2 cellular contexts compared by ENCODE assay signal in the genomic region with DNA sequence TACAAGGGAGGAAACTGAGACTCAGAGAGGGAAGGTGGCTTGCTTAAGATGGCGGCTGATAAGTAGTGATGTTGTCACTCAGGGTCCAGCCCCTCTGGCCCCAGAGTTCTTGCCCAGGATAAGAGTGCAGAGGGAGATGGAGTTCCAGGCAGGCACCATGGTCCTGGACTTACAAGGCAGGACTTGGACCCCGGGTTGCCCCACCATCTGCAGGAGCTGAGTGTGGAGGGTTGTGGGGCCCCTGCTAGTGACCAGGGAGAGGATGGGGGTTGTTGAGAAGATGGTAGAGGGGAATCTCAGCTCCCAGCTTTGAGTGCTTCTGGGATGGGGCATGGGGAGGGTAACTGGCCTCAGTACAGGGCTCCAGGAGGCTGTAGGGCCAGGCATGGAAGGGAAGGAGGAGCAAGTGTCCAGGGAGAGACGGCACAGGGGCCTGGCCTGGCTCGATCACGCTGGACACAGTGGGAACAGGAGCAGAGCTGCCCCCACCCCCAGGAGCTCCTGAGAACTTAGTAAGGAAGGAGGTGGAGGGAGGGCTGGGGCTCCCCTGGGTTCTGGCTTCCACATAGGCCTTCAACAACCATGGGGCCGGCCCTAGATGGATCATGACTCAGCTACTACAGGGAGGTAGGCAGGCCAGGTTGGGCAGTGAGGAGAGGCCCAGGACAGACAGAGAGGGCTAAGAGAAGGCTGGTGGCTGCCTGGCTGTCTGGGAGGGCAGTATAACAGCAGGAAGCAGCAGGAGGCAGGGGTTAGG.
TF ChIP-seq lines count a peak whose summit lies in the region.

No MANE protein-coding gene starts in this region.

TF ChIP-seq in HEK293, 187 proteins besides CTCF, POLR2A, EP300 and RAD21 (continued from another document):
- TF ChIP-seq GLIS1 (tag by site-specific recombination; IDR thresholded peaks at IDR 0.05) = peak; percentile 78

TF ChIP-seq in HepG2, 621 proteins besides CTCF, POLR2A, EP300 and RAD21 (continues in another document):
- TF ChIP-seq, protein P1, sequence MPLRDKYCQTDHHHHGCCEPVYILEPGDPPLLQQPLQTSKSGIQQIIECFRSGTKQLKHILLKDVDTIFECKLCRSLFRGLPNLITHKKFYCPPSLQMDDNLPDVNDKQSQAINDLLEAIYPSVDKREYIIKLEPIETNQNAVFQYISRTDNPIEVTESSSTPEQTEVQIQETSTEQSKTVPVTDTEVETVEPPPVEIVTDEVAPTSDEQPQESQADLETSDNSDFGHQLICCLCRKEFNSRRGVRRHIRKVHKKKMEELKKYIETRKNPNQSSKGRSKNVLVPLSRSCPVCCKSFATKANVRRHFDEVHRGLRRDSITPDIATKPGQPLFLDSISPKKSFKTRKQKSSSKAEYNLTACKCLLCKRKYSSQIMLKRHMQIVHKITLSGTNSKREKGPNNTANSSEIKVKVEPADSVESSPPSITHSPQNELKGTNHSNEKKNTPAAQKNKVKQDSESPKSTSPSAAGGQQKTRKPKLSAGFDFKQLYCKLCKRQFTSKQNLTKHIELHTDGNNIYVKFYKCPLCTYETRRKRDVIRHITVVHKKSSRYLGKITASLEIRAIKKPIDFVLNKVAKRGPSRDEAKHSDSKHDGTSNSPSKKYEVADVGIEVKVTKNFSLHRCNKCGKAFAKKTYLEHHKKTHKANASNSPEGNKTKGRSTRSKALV (CRISPR knock-in tag; IDR thresholded peaks at IDR 0.05) = no peak
- no peak for TF ChIP-seq KLF6 (CRISPR knock-in tag; IDR thresholded peaks at IDR 0.05)
- TF ChIP-seq HNF4A (CRISPR knock-in tag; IDR thresholded peaks at IDR 0.05) = no peak
- no peak for TF ChIP-seq PTBP1 (IDR thresholded peaks at IDR 0.05; ENCODE audit: low read depth, low read length, poor library complexity, severe bottlenecking)
- TF ChIP-seq ZNF24 (IDR thresholded peaks at IDR 0.05) = no peak
- TF ChIP-seq, protein P2, sequence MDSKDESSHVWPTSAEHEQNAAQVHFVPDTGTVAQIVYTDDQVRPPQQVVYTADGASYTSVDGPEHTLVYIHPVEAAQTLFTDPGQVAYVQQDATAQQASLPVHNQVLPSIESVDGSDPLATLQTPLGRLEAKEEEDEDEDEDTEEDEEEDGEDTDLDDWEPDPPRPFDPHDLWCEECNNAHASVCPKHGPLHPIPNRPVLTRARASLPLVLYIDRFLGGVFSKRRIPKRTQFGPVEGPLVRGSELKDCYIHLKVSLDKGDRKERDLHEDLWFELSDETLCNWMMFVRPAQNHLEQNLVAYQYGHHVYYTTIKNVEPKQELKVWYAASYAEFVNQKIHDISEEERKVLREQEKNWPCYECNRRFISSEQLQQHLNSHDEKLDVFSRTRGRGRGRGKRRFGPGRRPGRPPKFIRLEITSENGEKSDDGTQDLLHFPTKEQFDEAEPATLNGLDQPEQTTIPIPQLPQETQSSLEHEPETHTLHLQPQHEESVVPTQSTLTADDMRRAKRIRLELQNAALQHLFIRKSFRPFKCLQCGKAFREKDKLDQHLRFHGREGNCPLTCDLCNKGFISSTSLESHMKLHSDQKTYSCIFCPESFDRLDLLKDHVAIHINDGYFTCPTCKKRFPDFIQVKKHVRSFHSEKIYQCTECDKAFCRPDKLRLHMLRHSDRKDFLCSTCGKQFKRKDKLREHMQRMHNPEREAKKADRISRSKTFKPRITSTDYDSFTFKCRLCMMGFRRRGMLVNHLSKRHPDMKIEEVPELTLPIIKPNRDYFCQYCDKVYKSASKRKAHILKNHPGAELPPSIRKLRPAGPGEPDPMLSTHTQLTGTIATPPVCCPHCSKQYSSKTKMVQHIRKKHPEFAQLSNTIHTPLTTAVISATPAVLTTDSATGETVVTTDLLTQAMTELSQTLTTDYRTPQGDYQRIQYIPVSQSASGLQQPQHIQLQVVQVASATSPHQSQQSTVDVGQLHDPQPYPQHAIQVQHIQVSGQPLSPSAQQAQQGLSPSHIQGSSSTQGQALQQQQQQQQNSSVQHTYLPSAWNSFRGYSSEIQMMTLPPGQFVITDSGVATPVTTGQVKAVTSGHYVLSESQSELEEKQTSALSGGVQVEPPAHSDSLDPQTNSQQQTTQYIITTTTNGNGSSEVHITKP (CRISPR knock-in tag; IDR thresholded peaks at IDR 0.05; ENCODE audit: low read depth) = no peak
- no peak for TF ChIP-seq SALL1 (CRISPR knock-in tag; IDR thresholded peaks at IDR 0.05)
- TF ChIP-seq DNMT3B (CRISPR knock-in tag; conservative IDR thresholded peaks at IDR 0.05) = no peak
- no peak for TF ChIP-seq ZNF614 (CRISPR knock-in tag; IDR thresholded peaks at IDR 0.05; ENCODE audit: borderline replicate concordance)
- TF ChIP-seq, protein P3, sequence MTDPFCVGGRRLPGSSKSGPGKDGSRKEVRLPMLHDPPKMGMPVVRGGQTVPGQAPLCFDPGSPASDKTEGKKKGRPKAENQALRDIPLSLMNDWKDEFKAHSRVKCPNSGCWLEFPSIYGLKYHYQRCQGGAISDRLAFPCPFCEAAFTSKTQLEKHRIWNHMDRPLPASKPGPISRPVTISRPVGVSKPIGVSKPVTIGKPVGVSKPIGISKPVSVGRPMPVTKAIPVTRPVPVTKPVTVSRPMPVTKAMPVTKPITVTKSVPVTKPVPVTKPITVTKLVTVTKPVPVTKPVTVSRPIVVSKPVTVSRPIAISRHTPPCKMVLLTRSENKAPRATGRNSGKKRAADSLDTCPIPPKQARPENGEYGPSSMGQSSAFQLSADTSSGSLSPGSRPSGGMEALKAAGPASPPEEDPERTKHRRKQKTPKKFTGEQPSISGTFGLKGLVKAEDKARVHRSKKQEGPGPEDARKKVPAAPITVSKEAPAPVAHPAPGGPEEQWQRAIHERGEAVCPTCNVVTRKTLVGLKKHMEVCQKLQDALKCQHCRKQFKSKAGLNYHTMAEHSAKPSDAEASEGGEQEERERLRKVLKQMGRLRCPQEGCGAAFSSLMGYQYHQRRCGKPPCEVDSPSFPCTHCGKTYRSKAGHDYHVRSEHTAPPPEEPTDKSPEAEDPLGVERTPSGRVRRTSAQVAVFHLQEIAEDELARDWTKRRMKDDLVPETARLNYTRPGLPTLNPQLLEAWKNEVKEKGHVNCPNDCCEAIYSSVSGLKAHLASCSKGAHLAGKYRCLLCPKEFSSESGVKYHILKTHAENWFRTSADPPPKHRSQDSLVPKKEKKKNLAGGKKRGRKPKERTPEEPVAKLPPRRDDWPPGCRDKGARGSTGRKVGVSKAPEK (CRISPR knock-in tag; IDR thresholded peaks at IDR 0.05; ENCODE audit: borderline replicate concordance) = no peak
- no peak for TF ChIP-seq ZNF501 (CRISPR knock-in tag; IDR thresholded peaks at IDR 0.05)
- peak; percentile 58; the same call in 1 of the 2 replicates for TF ChIP-seq NFE2L2 (IDR thresholded peaks at IDR 0.05; ENCODE audit: low read length)
- no peak for TF ChIP-seq RFXANK (CRISPR knock-in tag; IDR thresholded peaks at IDR 0.05)
- TF ChIP-seq, protein P4, sequence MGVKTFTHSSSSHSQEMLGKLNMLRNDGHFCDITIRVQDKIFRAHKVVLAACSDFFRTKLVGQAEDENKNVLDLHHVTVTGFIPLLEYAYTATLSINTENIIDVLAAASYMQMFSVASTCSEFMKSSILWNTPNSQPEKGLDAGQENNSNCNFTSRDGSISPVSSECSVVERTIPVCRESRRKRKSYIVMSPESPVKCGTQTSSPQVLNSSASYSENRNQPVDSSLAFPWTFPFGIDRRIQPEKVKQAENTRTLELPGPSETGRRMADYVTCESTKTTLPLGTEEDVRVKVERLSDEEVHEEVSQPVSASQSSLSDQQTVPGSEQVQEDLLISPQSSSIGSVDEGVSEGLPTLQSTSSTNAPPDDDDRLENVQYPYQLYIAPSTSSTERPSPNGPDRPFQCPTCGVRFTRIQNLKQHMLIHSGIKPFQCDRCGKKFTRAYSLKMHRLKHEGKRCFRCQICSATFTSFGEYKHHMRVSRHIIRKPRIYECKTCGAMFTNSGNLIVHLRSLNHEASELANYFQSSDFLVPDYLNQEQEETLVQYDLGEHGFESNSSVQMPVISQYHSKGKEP (CRISPR knock-in tag; IDR thresholded peaks at IDR 0.05) = no peak
- no peak for TF ChIP-seq ZNF180 (CRISPR knock-in tag; IDR thresholded peaks at IDR 0.05; ENCODE audit: borderline replicate concordance, low read depth)
- TF ChIP-seq, protein P5, sequence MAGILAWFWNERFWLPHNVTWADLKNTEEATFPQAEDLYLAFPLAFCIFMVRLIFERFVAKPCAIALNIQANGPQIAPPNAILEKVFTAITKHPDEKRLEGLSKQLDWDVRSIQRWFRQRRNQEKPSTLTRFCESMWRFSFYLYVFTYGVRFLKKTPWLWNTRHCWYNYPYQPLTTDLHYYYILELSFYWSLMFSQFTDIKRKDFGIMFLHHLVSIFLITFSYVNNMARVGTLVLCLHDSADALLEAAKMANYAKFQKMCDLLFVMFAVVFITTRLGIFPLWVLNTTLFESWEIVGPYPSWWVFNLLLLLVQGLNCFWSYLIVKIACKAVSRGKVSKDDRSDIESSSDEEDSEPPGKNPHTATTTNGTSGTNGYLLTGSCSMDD (CRISPR knock-in tag; IDR thresholded peaks at IDR 0.05) = no peak
- TF ChIP-seq TBX2 (CRISPR knock-in tag; IDR thresholded peaks at IDR 0.05; ENCODE audit: borderline replicate concordance) = peak; percentile 26; the same call in 1 of the 2 replicates
- TF ChIP-seq ZFX (CRISPR knock-in tag; IDR thresholded peaks at IDR 0.05; ENCODE audit: low read depth) = peak; percentile 30; the same call in 1 of the 2 replicates
- TF ChIP-seq SIX1 (CRISPR knock-in tag; IDR thresholded peaks at IDR 0.05; ENCODE audit: borderline replicate concordance) = no peak
- TF ChIP-seq, protein P6, sequence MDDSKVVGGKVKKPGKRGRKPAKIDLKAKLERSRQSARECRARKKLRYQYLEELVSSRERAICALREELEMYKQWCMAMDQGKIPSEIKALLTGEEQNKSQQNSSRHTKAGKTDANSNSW (CRISPR knock-in tag; IDR thresholded peaks at IDR 0.05; ENCODE audit: borderline replicate concordance) = no peak
- no peak for TF ChIP-seq CBX2 (IDR thresholded peaks at IDR 0.05; ENCODE audit: low read depth, low read length)
- TF ChIP-seq CBX2 (CRISPR knock-in tag; IDR thresholded peaks at IDR 0.05; ENCODE audit: low read depth) = no peak
- TF ChIP-seq SP2 (CRISPR knock-in tag; IDR thresholded peaks at IDR 0.05) = no peak
- TF ChIP-seq, protein P7, sequence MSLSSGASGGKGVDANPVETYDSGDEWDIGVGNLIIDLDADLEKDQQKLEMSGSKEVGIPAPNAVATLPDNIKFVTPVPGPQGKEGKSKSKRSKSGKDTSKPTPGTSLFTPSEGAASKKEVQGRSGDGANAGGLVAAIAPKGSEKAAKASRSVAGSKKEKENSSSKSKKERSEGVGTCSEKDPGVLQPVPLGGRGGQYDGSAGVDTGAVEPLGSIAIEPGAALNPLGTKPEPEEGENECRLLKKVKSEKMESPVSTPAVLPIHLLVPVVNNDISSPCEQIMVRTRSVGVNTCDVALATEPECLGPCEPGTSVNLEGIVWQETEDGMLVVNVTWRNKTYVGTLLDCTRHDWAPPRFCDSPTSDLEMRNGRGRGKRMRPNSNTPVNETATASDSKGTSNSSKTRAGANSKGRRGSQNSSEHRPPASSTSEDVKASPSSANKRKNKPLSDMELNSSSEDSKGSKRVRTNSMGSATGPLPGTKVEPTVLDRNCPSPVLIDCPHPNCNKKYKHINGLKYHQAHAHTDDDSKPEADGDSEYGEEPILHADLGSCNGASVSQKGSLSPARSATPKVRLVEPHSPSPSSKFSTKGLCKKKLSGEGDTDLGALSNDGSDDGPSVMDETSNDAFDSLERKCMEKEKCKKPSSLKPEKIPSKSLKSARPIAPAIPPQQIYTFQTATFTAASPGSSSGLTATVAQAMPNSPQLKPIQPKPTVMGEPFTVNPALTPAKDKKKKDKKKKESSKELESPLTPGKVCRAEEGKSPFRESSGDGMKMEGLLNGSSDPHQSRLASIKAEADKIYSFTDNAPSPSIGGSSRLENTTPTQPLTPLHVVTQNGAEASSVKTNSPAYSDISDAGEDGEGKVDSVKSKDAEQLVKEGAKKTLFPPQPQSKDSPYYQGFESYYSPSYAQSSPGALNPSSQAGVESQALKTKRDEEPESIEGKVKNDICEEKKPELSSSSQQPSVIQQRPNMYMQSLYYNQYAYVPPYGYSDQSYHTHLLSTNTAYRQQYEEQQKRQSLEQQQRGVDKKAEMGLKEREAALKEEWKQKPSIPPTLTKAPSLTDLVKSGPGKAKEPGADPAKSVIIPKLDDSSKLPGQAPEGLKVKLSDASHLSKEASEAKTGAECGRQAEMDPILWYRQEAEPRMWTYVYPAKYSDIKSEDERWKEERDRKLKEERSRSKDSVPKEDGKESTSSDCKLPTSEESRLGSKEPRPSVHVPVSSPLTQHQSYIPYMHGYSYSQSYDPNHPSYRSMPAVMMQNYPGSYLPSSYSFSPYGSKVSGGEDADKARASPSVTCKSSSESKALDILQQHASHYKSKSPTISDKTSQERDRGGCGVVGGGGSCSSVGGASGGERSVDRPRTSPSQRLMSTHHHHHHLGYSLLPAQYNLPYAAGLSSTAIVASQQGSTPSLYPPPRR (CRISPR knock-in tag; IDR thresholded peaks at IDR 0.05; ENCODE audit: borderline replicate concordance) = no peak
- TF ChIP-seq MYC (CRISPR knock-in tag; IDR thresholded peaks at IDR 0.05; ENCODE audit: borderline replicate concordance) = no peak
- no peak for TF ChIP-seq MTA1 (CRISPR knock-in tag; IDR thresholded peaks at IDR 0.05; ENCODE audit: borderline replicate concordance)
- no peak for TF ChIP-seq NFATC3 (CRISPR knock-in tag; IDR thresholded peaks at IDR 0.05)
- TF ChIP-seq, protein P8, sequence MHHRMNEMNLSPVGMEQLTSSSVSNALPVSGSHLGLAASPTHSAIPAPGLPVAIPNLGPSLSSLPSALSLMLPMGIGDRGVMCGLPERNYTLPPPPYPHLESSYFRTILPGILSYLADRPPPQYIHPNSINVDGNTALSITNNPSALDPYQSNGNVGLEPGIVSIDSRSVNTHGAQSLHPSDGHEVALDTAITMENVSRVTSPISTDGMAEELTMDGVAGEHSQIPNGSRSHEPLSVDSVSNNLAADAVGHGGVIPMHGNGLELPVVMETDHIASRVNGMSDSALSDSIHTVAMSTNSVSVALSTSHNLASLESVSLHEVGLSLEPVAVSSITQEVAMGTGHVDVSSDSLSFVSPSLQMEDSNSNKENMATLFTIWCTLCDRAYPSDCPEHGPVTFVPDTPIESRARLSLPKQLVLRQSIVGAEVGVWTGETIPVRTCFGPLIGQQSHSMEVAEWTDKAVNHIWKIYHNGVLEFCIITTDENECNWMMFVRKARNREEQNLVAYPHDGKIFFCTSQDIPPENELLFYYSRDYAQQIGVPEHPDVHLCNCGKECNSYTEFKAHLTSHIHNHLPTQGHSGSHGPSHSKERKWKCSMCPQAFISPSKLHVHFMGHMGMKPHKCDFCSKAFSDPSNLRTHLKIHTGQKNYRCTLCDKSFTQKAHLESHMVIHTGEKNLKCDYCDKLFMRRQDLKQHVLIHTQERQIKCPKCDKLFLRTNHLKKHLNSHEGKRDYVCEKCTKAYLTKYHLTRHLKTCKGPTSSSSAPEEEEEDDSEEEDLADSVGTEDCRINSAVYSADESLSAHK (CRISPR knock-in tag; IDR thresholded peaks at IDR 0.05; ENCODE audit: borderline replicate concordance) = no peak
